In the genomic region with DNA sequence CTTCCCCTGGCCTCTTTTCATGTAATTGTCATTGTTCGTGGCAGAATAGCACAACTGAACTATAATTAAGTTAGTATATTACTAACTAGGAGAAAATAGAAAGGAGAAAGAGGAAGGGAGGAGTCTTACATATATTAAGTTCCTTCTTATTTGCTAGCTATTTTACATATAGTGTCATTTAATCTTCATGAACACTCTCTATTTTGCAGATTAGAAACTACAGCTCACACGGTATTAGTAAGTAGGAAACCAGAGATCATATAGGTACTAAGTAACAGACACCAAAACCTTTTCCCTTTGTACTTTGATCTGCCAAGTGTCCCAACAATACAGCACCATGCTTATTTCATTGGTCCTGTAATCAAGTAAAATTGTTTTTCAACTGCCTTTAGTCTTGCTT, we compare ENCODE assay signal across 30 cellular contexts.
"Had no signal": no experiment of that assay in that cellular context is flagged by ENCODE, and none has a peak within 500 bp of the region (broad histone marks: within the 10 kb centered on the region; RNA-seq: fewer than 3 reads in every experiment).

No MANE protein-coding gene starts in this region.

- H3K27ac ChIP-seq: gastroesophageal sphincter, hepatocyte, left ventricle myocardium inferior, neutrophil, sigmoid colon, suprapubic skin, tibial artery, upper lobe of right lung had no signal

- H3K36me3 Mint-ChIP-seq: activated naive CD4-positive, alpha-beta T cell treated with anti-CD3 and anti-CD28 coated beads, Interleukin-2, amount 50 U/mL, for 24 hours; natural killer cell treated with Interleukin-12 subunit alpha and Interleukin-12 subunit beta and Interleukin-15 and Interleukin-18, amount 100 ng/mL, for 72 hours had no signal

- H3K27ac Mint-ChIP-seq: activated CD4-positive, alpha-beta memory T cell treated with anti-CD3 and anti-CD28 coated beads, Interleukin-2, amount 10 ng/mL, durations not matched to agents 7 days and 5 days; activated CD4-positive, alpha-beta T cell treated with anti-CD3 and anti-CD28 coated beads, Interleukin-2, amount 10 ng/mL, durations not matched to agents 7 days and 5 days; activated naive CD4-positive, alpha-beta T cell treated with anti-CD3 and anti-CD28 coated beads, Interleukin-2, amount 50 U/mL, for 24 hours; activated naive CD8-positive, alpha-beta T cell treated with anti-CD3 and anti-CD28 coated beads, Interleukin-2, amount 50 U/mL, for 24 hours; activated T-cell treated with anti-CD3 and anti-CD28 coated beads, Interleukin-2, amount 50 U/mL, for 24 hours; activated T-helper 2 cell treated with anti-CD3 and anti-CD28 coated beads, Interferon-gamma antibody, Interleukin-2, Interleukin-4, amounts not matched to agents 10 μg/mL and 5 μg/mL and 100 μg/mL, durations not matched to agents 14 hours and 24 hours and 36 hours; effector memory CD8-positive, alpha-beta T cell; natural killer cell treated with Interleukin-12 subunit alpha and Interleukin-12 subunit beta and Interleukin-15 and Interleukin-18, amount 100 ng/mL, for 72 hours; progenitor cell of endocrine pancreas had no signal

- DNase-seq: activated CD4-positive, alpha-beta memory T cell treated with anti-CD3 and anti-CD28 coated beads, Interleukin-2, amount 10 ng/mL, durations not matched to agents 7 days and 5 days; activated CD4-positive, alpha-beta T cell treated with anti-CD3 and anti-CD28 coated beads for 1 hour; activated CD4-positive, alpha-beta T cell treated with anti-CD3 and anti-CD28 coated beads, Interleukin-2, amount 10 ng/mL, durations not matched to agents 7 days and 5 days; activated CD8-positive, alpha-beta memory T cell treated with anti-CD3 and anti-CD28 coated beads, Interleukin-2, amount 50 U/mL, for 48 hours; activated naive CD8-positive, alpha-beta T cell treated with anti-CD3 and anti-CD28 coated beads, Interleukin-2, amount 50 U/mL, for 24 hours; activated T-cell treated with anti-CD3 and anti-CD28 coated beads, Interleukin-2, amount 50 U/mL, for 24 hours; amygdala; caudate nucleus; cortex of kidney; effector memory CD8-positive, alpha-beta T cell; erythroblast; islet precursor cell; left ventricle myocardium inferior; mesendoderm; retina; sigmoid colon; small intestine; stimulated activated CD4-positive, alpha-beta T cell treated with anti-CD3 and anti-CD28 coated beads, Interleukin-4, amount 100 ng/mL, for 24 hours; stimulated activated naive CD4-positive, alpha-beta T cell; tibial artery; upper lobe of right lung had no signal

- ATAC-seq: activated naive CD8-positive, alpha-beta T cell treated with anti-CD3 and anti-CD28 coated beads, Interleukin-2, amount 50 U/mL, for 24 hours; effector memory CD8-positive, alpha-beta T cell; gastroesophageal sphincter; natural killer cell treated with Interleukin-12 subunit alpha and Interleukin-12 subunit beta and Interleukin-15 and Interleukin-18, amount 100 ng/mL, for 72 hours; upper lobe of right lung had no signal

- H3K4me2 ChIP-seq: hepatocyte had no signal

- H3K36me3 ChIP-seq: gastroesophageal sphincter, left ventricle myocardium inferior, neutrophil, sigmoid colon, suprapubic skin, tibial artery, upper lobe of right lung had no signal

- H3K4me3 ChIP-seq: gastroesophageal sphincter, hepatocyte, left ventricle myocardium inferior, lung, sigmoid colon, suprapubic skin, tibial artery, upper lobe of right lung had no signal

- H2AFZ ChIP-seq: hepatocyte had no signal

- H3K4me3 Mint-ChIP-seq: activated CD4-positive, alpha-beta memory T cell treated with anti-CD3 and anti-CD28 coated beads, Interleukin-2, amount 10 ng/mL, durations not matched to agents 7 days and 5 days; activated CD4-positive, alpha-beta T cell treated with anti-CD3 and anti-CD28 coated beads, Interleukin-2, amount 10 ng/mL, durations not matched to agents 7 days and 5 days; activated naive CD4-positive, alpha-beta T cell treated with anti-CD3 and anti-CD28 coated beads, Interleukin-2, amount 50 U/mL, for 24 hours; activated naive CD8-positive, alpha-beta T cell treated with anti-CD3 and anti-CD28 coated beads, Interleukin-2, amount 50 U/mL, for 24 hours; activated T-cell treated with anti-CD3 and anti-CD28 coated beads, Interleukin-2, amount 50 U/mL, for 24 hours; effector memory CD8-positive, alpha-beta T cell; natural killer cell treated with Interleukin-12 subunit alpha and Interleukin-12 subunit beta and Interleukin-15 and Interleukin-18, amount 100 ng/mL, for 72 hours had no signal

- H3K4me1 ChIP-seq: gastroesophageal sphincter, left ventricle myocardium inferior, sigmoid colon, suprapubic skin, tibial artery, upper lobe of right lung had no signal

- H3K9me3 Mint-ChIP-seq: activated CD4-positive, alpha-beta memory T cell treated with anti-CD3 and anti-CD28 coated beads, Interleukin-2, amount 10 ng/mL, durations not matched to agents 7 days and 5 days; activated CD4-positive, alpha-beta T cell treated with anti-CD3 and anti-CD28 coated beads, Interleukin-2, amount 10 ng/mL, durations not matched to agents 7 days and 5 days; activated naive CD4-positive, alpha-beta T cell treated with anti-CD3 and anti-CD28 coated beads, Interleukin-2, amount 50 U/mL, for 24 hours; activated naive CD8-positive, alpha-beta T cell treated with anti-CD3 and anti-CD28 coated beads, Interleukin-2, amount 50 U/mL, for 24 hours; activated T-cell treated with anti-CD3 and anti-CD28 coated beads, Interleukin-2, amount 50 U/mL, for 24 hours; activated T-helper 2 cell treated with anti-CD3 and anti-CD28 coated beads, Interferon-gamma antibody, Interleukin-2, Interleukin-4, amounts not matched to agents 10 μg/mL and 5 μg/mL and 100 μg/mL, durations not matched to agents 14 hours and 24 hours and 36 hours; effector memory CD8-positive, alpha-beta T cell; natural killer cell treated with Interleukin-12 subunit alpha and Interleukin-12 subunit beta and Interleukin-15 and Interleukin-18, amount 100 ng/mL, for 72 hours had no signal

- H3K79me2 ChIP-seq: hepatocyte had no signal

- H3K4me1 Mint-ChIP-seq: activated CD4-positive, alpha-beta memory T cell treated with anti-CD3 and anti-CD28 coated beads, Interleukin-2, amount 10 ng/mL, durations not matched to agents 7 days and 5 days; activated CD4-positive, alpha-beta T cell treated with anti-CD3 and anti-CD28 coated beads, Interleukin-2, amount 10 ng/mL, durations not matched to agents 7 days and 5 days; activated naive CD4-positive, alpha-beta T cell treated with anti-CD3 and anti-CD28 coated beads, Interleukin-2, amount 50 U/mL, for 24 hours; activated naive CD8-positive, alpha-beta T cell treated with anti-CD3 and anti-CD28 coated beads, Interleukin-2, amount 50 U/mL, for 24 hours had no signal

- H3K27me3 ChIP-seq: gastroesophageal sphincter, hepatocyte, sigmoid colon, tibial artery had no signal
